In genomic region chr5:58182287-58182841, GRCh38 we compare ENCODE assay signal across 19 cellular contexts.
DNase-seq lines count a peak whose midpoint lies in the region; ATAC-seq and TF ChIP-seq lines count a peak whose summit lies in the region.
"Had no signal": no experiment of that assay in that cellular context is flagged by ENCODE, and none has a peak within 500 bp of the region (broad histone marks: within the 10 kb centered on the region; RNA-seq: fewer than 3 reads in every experiment).

No MANE protein-coding gene starts in this region.

- no peaks in the 10 kb centered on the region for H3K36me3 Mint-ChIP-seq in MCF 10A (ENCODE audit: insufficient read depth, unreplicated experiment)
- H3K36me3 Mint-ChIP-seq in activated CD4-positive, alpha-beta T cell treated with anti-CD3 and anti-CD28 coated beads, Interleukin-2, amount 10 ng/mL, durations not matched to agents 7 days and 5 days (ENCODE audit: low read depth): no peaks in the 10 kb centered on the region

- CTCF ChIA-PET in MCF 10A (lab: Yijun Ruan, JAX): interaction anchor here (1.2 to 1.9 kb wide), 2 partner anchors 19 to 294 kb away, joined by 4 to 7 read pairs; no protein-coding TSS in a partner anchor
- CTCF ChIA-PET in activated CD4-positive, alpha-beta T cell treated with anti-CD3 and anti-CD28 coated beads, Interleukin-2, amount 10 ng/mL, durations not matched to agents 7 days and 5 days (lab: Charles Lee): interaction anchor here (1.5 kb wide), 1 partner anchor 8 kb away, joined by 4 read pairs; no protein-coding TSS in a partner anchor

- POLR2A ChIA-PET in MCF 10A (lab: Yijun Ruan, JAX): interaction anchor here (0.7 kb wide), 1 partner anchor 9 kb away, joined by 4 read pairs; no protein-coding TSS in a partner anchor
- POLR2A ChIA-PET in activated CD4-positive, alpha-beta T cell treated with anti-CD3 and anti-CD28 coated beads, Interleukin-2, amount 10 ng/mL, durations not matched to agents 7 days and 5 days (lab: Charles Lee): no interaction called here

- no peak overlapping the region for H3K4me3 Mint-ChIP-seq in MCF 10A (ENCODE audit: unreplicated experiment)
- no peak overlapping the region for H3K4me3 Mint-ChIP-seq in activated CD4-positive, alpha-beta T cell treated with anti-CD3 and anti-CD28 coated beads, Interleukin-2, amount 10 ng/mL, durations not matched to agents 7 days and 5 days
- H3K4me3 Mint-ChIP-seq: activated T-helper 17 cell treated with anti-CD3 and anti-CD28 coated beads, Interleukin-2, amount 50 U/mL, for 72 hours had no signal

- DNase-seq in MCF 10A (ENCODE audit: unreplicated experiment) (no peak), breast epithelium (ENCODE audit: low spot score in 2 of 2) (no peak), amniotic epithelial cell (ENCODE audit: low read depth) (peak; percentile 18), medulla oblongata (ENCODE audit: extremely low spot score) (peak; percentile 22), superior temporal gyrus (ENCODE audit: extremely low spot score) (peak; percentile 45), NCI-H510A treated with DMSO at 0.1 percent for 48 hours (lab: John Stamatoyannopoulos, UW) (no peak)
- DNase-seq in activated CD4-positive, alpha-beta T cell treated with anti-CD3 and anti-CD28 coated beads, Interleukin-2, amount 10 ng/mL, durations not matched to agents 7 days and 5 days: no peak
- DNase-seq: DMS153; GF-D8; NCI-H1436; ovary; stimulated activated CD4-positive, alpha-beta T cell treated with anti-CD3 and anti-CD28 coated beads, Interleukin-4, amount 100 ng/mL, for 1 hour; stomach had no signal

- H3K27ac Mint-ChIP-seq in MCF 10A (ENCODE audit: low read depth, unreplicated experiment): peak overlapping the region; percentile 12
- no peak overlapping the region for H3K27ac Mint-ChIP-seq in activated CD4-positive, alpha-beta T cell treated with anti-CD3 and anti-CD28 coated beads, Interleukin-2, amount 10 ng/mL, durations not matched to agents 7 days and 5 days
- H3K27ac Mint-ChIP-seq: activated T-helper 17 cell treated with anti-CD3 and anti-CD28 coated beads, Interleukin-2, amount 50 U/mL, for 72 hours had no signal

- no peaks in the 10 kb centered on the region for H3K4me1 ChIP-seq in breast epithelium
- H3K4me1 ChIP-seq: BLaER1 treated with 17β-estradiol and CSF1 and Interleukin-3, amounts not matched to agents 10 nM and 100 nM; HAP-1 had no signal

- no TSS peak for BruUV-seq in MCF 10A (replicated peaks; lab: Mats Ljungman, UMichigan)

- intact Hi-C loops in MCF 10A (cut with micrococcal nuclease) (loop anchor here (10.0 kb wide), 1 partner anchor 688 kb away; no protein-coding TSS in a partner anchor), breast epithelium (cut with DNase I; ENCODE audit: low total_unique reads) (no loop called here)

- H3K9me3 Mint-ChIP-seq in MCF 10A (ENCODE audit: unreplicated experiment): no peaks in the 10 kb centered on the region
- H3K9me3 Mint-ChIP-seq in activated CD4-positive, alpha-beta T cell treated with anti-CD3 and anti-CD28 coated beads, Interleukin-2, amount 10 ng/mL, durations not matched to agents 7 days and 5 days: no peaks in the 10 kb centered on the region
- H3K9me3 Mint-ChIP-seq: activated T-helper 17 cell treated with anti-CD3 and anti-CD28 coated beads, Interleukin-2, amount 50 U/mL, for 72 hours had no signal

- TF ChIP-seq POLR2A in breast epithelium (IDR thresholded peaks at IDR 0.05): no peak

- no peaks in the 10 kb centered on the region for H3K9me3 ChIP-seq in breast epithelium
- H3K9me3 ChIP-seq: BLaER1 treated with 17β-estradiol and CSF1 and Interleukin-3, amounts not matched to agents 10 nM and 100 nM; HAP-1; ovary; stomach had no signal

- H3K27me3 ChIP-seq in breast epithelium: no peaks in the 10 kb centered on the region
- H3K27me3 ChIP-seq: BLaER1 treated with 17β-estradiol and CSF1 and Interleukin-3, amounts not matched to agents 10 nM and 100 nM; ovary; stomach had no signal

- H3K4me3 ChIP-seq in breast epithelium: no peak overlapping the region
- H3K4me3 ChIP-seq: BLaER1 treated with 17β-estradiol and CSF1 and Interleukin-3, amounts not matched to agents 10 nM and 100 nM; HAP-1; ovary; skin epidermis; stomach had no signal

- H3K27me3 Mint-ChIP-seq in MCF 10A (ENCODE audit: insufficient read depth, unreplicated experiment): no peaks in the 10 kb centered on the region
- H3K27me3 Mint-ChIP-seq in activated CD4-positive, alpha-beta T cell treated with anti-CD3 and anti-CD28 coated beads, Interleukin-2, amount 10 ng/mL, durations not matched to agents 7 days and 5 days: no peaks in the 10 kb centered on the region

- H3K36me3 ChIP-seq in breast epithelium: no peaks in the 10 kb centered on the region
- H3K36me3 ChIP-seq: BLaER1 treated with 17β-estradiol and CSF1 and Interleukin-3, amounts not matched to agents 10 nM and 100 nM; HAP-1; ovary; stomach had no signal

- peaks cover 25% of the 10 kb centered on the region for H3K4me1 Mint-ChIP-seq in MCF 10A (ENCODE audit: insufficient read depth, unreplicated experiment)
- H3K4me1 Mint-ChIP-seq in activated CD4-positive, alpha-beta T cell treated with anti-CD3 and anti-CD28 coated beads, Interleukin-2, amount 10 ng/mL, durations not matched to agents 7 days and 5 days: no peaks in the 10 kb centered on the region
- H3K4me1 Mint-ChIP-seq: activated T-helper 17 cell treated with anti-CD3 and anti-CD28 coated beads, Interleukin-2, amount 50 U/mL, for 72 hours had no signal

- H3K27ac ChIP-seq in breast epithelium: peak overlapping the region in 1 of 2 donors; percentile 22
- H3K27ac ChIP-seq: BLaER1 treated with 17β-estradiol and CSF1 and Interleukin-3, amounts not matched to agents 10 nM and 100 nM; ovary; skin epidermis had no signal

- ATAC-seq in GM19035 (IDR thresholded peaks at IDR 0.05; ENCODE audit: unreplicated experiment): no peak
- ATAC-seq: activated T-helper 17 cell treated with anti-CD3 and anti-CD28 coated beads, Interleukin-2, amount 50 U/mL, for 72 hours; HepG2 had no signal

- TF ChIP-seq CTCF in MCF 10A (IDR thresholded peaks at IDR 0.05; ENCODE audit: unreplicated experiment) (no peak), breast epithelium (IDR thresholded peaks at IDR 0.05) (no peak)

Comparison
In these comparisons a context has a peak if more than half of its experiments do, and no peak if none do; other contexts are left out.
1. DNase-seq: peak in amniotic epithelial cell (single experiment), medulla oblongata (single experiment) and superior temporal gyrus (single experiment); none in MCF 10A (single experiment), breast epithelium (0 of 2), activated CD4-positive, alpha-beta T cell treated with anti-CD3 and anti-CD28 coated beads, Interleukin-2, amount 10 ng/mL, durations not matched to agents 7 days and 5 days (single experiment) and NCI-H510A treated with DMSO at 0.1 percent for 48 hours (single experiment).